8 cellular contexts compared by ENCODE assay signal in genomic region chr4:140326395-140326993, GRCh38. TPM values are rescaled to one million over a fixed set of nuclear protein-coding genes. Genes with fewer than 3 reads are reported as not detected.
DNase-seq lines count a peak whose midpoint lies in the region; ATAC-seq and TF ChIP-seq lines count a peak whose summit lies in the region.

No MANE protein-coding gene starts in this region.

- no peaks in the 10 kb centered on the region for H3K9me3 ChIP-seq in DOHH2 (ENCODE audit: control insufficient read depth, insufficient read depth, low read length)
- no peaks in the 10 kb centered on the region for H3K9me3 ChIP-seq in Loucy (ENCODE audit: insufficient read depth, low read depth, low read length)
- H3K9me3 ChIP-seq in ascending aorta = no peaks in the 10 kb centered on the region
- H3K9me3 ChIP-seq in thoracic aorta = no peaks in the 10 kb centered on the region

- ATAC-seq in thoracic aorta (ENCODE audit: insufficient number of reproducible peaks, low FRiP score, low read depth) (no peak), GM19035 (IDR thresholded peaks at IDR 0.05; ENCODE audit: unreplicated experiment) (no peak), HG02885 (IDR thresholded peaks at IDR 0.05; ENCODE audit: poor library complexity, unreplicated experiment) (no peak)

- no peaks in the 10 kb centered on the region for H3K9me2 ChIP-seq in DOHH2 (replicated peaks; ENCODE audit: control insufficient read depth, low read length)
- H3K9me2 ChIP-seq in Loucy (replicated peaks; ENCODE audit: low read depth, low read length) = no peaks in the 10 kb centered on the region

- no peak overlapping the region for H3K9ac ChIP-seq in Loucy (ENCODE audit: low read depth, low read length, poor library complexity, severe bottlenecking)

- no peaks in the 10 kb centered on the region for H3K36me3 ChIP-seq in DOHH2 (ENCODE audit: control insufficient read depth, low read length)
- no peaks in the 10 kb centered on the region for H3K36me3 ChIP-seq in Loucy (ENCODE audit: insufficient read depth, low read length)
- H3K36me3 ChIP-seq in ascending aorta = no peaks in the 10 kb centered on the region
- no peaks in the 10 kb centered on the region for H3K36me3 ChIP-seq in thoracic aorta

- peaks cover 6% of the 10 kb centered on the region for H3K4me1 ChIP-seq in DOHH2 (ENCODE audit: control insufficient read depth, low read length)
- H3K4me1 ChIP-seq in Loucy (ENCODE audit: insufficient read depth, low read length, poor library complexity, severe bottlenecking) = peaks cover 6% of the 10 kb centered on the region
- no peaks in the 10 kb centered on the region for H3K4me1 ChIP-seq in ascending aorta
- H3K4me1 ChIP-seq in thoracic aorta (ENCODE audit: control insufficient read depth in 1 of 2, low read depth in 2 of 2) = no peaks in the 10 kb centered on the region

- H3F3A ChIP-seq in DOHH2 (ENCODE audit: control insufficient read depth, insufficient read depth) = no peaks in the 10 kb centered on the region
- no peaks in the 10 kb centered on the region for H3F3A ChIP-seq in Loucy (ENCODE audit: low read depth)

- no peak overlapping the region for H2AFZ ChIP-seq in Loucy (ENCODE audit: low read length)

- H3K4me2 ChIP-seq in DOHH2 (ENCODE audit: low read length) (no peak overlapping the region), Loucy (ENCODE audit: low read depth, low read length, poor library complexity, severe bottlenecking) (no peak overlapping the region)

- DNase-seq in ascending aorta (ENCODE audit: low spot score in 2 of 2) (no peak), hippocampal formation (lab: John Stamatoyannopoulos, UW) (peak; percentile 36 to 70), thoracic aorta (ENCODE audit: low spot score) (no peak), SHP77 treated with DMSO at 0.1 percent for 48 hours (lab: John Stamatoyannopoulos, UW) (no peak)

- H4K20me1 ChIP-seq in DOHH2 (ENCODE audit: control insufficient read depth, insufficient read depth, low read depth, low read length) (no peaks in the 10 kb centered on the region), Loucy (ENCODE audit: insufficient read depth, low read length, poor library complexity, severe bottlenecking) (no peaks in the 10 kb centered on the region)

- intact Hi-C loops in ascending aorta (cut with DNase I) = no loop called here

- H3K27ac ChIP-seq in DOHH2 (ENCODE audit: low read depth, low read length) (no peak overlapping the region), ascending aorta (no peak overlapping the region), thoracic aorta (no peak overlapping the region)

- peak; percentile 60 for TF ChIP-seq CTCF in DOHH2 (IDR thresholded peaks at IDR 0.05; ENCODE audit: low read depth, low read length, poor library complexity, severe bottlenecking)
- TF ChIP-seq CTCF in Loucy (conservative IDR thresholded peaks at IDR 0.05; ENCODE audit: low read length) = peak; percentile 80
- TF ChIP-seq CTCF in ascending aorta (IDR thresholded peaks at IDR 0.05) = peak; percentile 37 to 73 (median 60)
- peak; percentile 58 for TF ChIP-seq CTCF in thoracic aorta (IDR thresholded peaks at IDR 0.05)

- H3K27me3 ChIP-seq in DOHH2 (ENCODE audit: control insufficient read depth, low read length) = no peaks in the 10 kb centered on the region
- H3K27me3 ChIP-seq in Loucy (ENCODE audit: insufficient read depth, low read length, poor library complexity, severe bottlenecking) = no peaks in the 10 kb centered on the region
- H3K27me3 ChIP-seq in ascending aorta = no peaks in the 10 kb centered on the region
- no peaks in the 10 kb centered on the region for H3K27me3 ChIP-seq in thoracic aorta (replicated peaks; ENCODE audit: insufficient read depth)

- H3K79me2 ChIP-seq in DOHH2 (ENCODE audit: control insufficient read depth, low read length) = no peaks in the 10 kb centered on the region
- H3K79me2 ChIP-seq in Loucy (ENCODE audit: insufficient read depth, low read length) = no peaks in the 10 kb centered on the region

- no peak overlapping the region for H3K4me3 ChIP-seq in DOHH2 (ENCODE audit: low read length)
- H3K4me3 ChIP-seq in Loucy (ENCODE audit: low read length, poor library complexity, severe bottlenecking) = no peak overlapping the region
- no peak overlapping the region for H3K4me3 ChIP-seq in ascending aorta
- H3K4me3 ChIP-seq in thoracic aorta = no peak overlapping the region

RNA-seq across cellular contexts. Expression of gene SCOC, which starts 47.0 kb away (rescaled TPM):
- total RNA-seq in ascending aorta (7.2 TPM), thoracic aorta (10 to 100 TPM; 32.0 to 34.4 TPM)

Comparison
In these comparisons a context has a peak if more than half of its experiments do, and no peak if none do; other contexts are left out.
1. DNase-seq: peak in hippocampal formation (2 of 2); none in ascending aorta (0 of 2), thoracic aorta (single experiment) and SHP77 treated with DMSO at 0.1 percent for 48 hours (single experiment).
2. Peak in every context shown above with its lines, with median percentiles within 50 percentile points of each other: CTCF ChIP-seq.